Comparison of ENCODE assay signal across 17 cellular contexts in the genomic region with DNA sequence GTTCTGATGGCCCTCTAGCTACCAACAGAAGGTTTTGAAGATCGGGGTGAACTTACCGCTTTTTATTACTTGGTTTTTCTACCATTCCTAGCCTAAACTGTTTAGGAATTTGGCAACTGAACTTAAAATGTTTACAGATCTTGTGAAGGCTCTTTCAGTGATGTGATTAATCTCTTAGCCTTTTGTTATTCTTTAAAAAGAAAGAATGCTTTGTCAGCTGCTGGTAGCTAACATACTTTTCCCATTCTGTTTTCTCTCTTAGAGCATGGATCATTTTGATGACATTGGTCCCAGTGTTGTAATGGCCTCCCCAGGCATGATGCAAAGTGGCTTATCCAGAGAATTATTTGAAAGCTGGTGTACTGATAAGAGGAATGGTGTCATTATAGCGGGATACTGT.
"Had no signal": no experiment of that assay in that cellular context is flagged by ENCODE, and none has a peak within 500 bp of the region (broad histone marks: within the 10 kb centered on the region; RNA-seq: fewer than 3 reads in every experiment).

No MANE protein-coding gene starts in this region.

- H3K27me3 ChIP-seq: brain microvascular endothelial cell, hepatocyte, sigmoid colon, tibial nerve, uterus had no signal

- H3K79me2 ChIP-seq: hepatocyte had no signal

- H3K4me3 ChIP-seq: hepatocyte, sigmoid colon, SK-N-MC, tibial nerve, uterus had no signal

- H3K4me2 ChIP-seq: hepatocyte had no signal

- H3K4me3 Mint-ChIP-seq: natural killer cell treated with Interleukin-12 subunit alpha and Interleukin-12 subunit beta and Interleukin-15 and Interleukin-18, amount 100 ng/mL, for 72 hours; stimulated activated effector memory CD8-positive, alpha-beta T cell treated with anti-CD3 and anti-CD28 coated beads, Interleukin-12 subunit alpha, Interleukin-12 subunit beta, amount 100 ng/mL, for 72 hours had no signal

- H3K27ac ChIP-seq: brain microvascular endothelial cell, hepatocyte, sigmoid colon, SK-N-MC, uterus had no signal

- H3K27me3 Mint-ChIP-seq: natural killer cell treated with Interleukin-12 subunit alpha and Interleukin-12 subunit beta and Interleukin-15 and Interleukin-18, amount 100 ng/mL, for 72 hours had no signal

- DNase-seq: activated CD4-positive, alpha-beta T cell treated with anti-CD3 and anti-CD28 coated beads for 1 hour; activated CD4-positive, alpha-beta T cell treated with anti-CD3 and anti-CD28 coated beads, Interleukin-2, amount 50 U/mL, for 48 hours; activated naive CD4-positive, alpha-beta T cell treated with anti-CD3 and anti-CD28 coated beads, Interleukin-2, amount 50 U/mL, for 16 hours; amniotic stem cell; brain microvascular endothelial cell; effector memory CD4-positive, alpha-beta T cell; left ventricle myocardium superior; mesendoderm; sigmoid colon; T-helper 1 cell; T1000; uterus had no signal

- H3K36me3 ChIP-seq: uterus had no signal

- H3K9me3 ChIP-seq: sigmoid colon, tibial nerve, uterus had no signal

- H3K4me1 ChIP-seq: sigmoid colon, uterus had no signal

- H2AFZ ChIP-seq: hepatocyte had no signal

- H3K9me3 Mint-ChIP-seq: natural killer cell treated with Interleukin-12 subunit alpha and Interleukin-12 subunit beta and Interleukin-15 and Interleukin-18, amount 100 ng/mL, for 72 hours; stimulated activated effector memory CD8-positive, alpha-beta T cell treated with anti-CD3 and anti-CD28 coated beads, Interleukin-12 subunit alpha, Interleukin-12 subunit beta, amount 100 ng/mL, for 72 hours had no signal

- ATAC-seq: left ventricle myocardium superior; natural killer cell treated with Interleukin-12 subunit alpha and Interleukin-12 subunit beta and Interleukin-15 and Interleukin-18, amount 100 ng/mL, for 72 hours; stimulated activated effector memory CD8-positive, alpha-beta T cell treated with anti-CD3 and anti-CD28 coated beads, Interleukin-12 subunit alpha, Interleukin-12 subunit beta, amount 100 ng/mL, for 72 hours had no signal

- H3K27ac Mint-ChIP-seq: natural killer cell treated with Interleukin-12 subunit alpha and Interleukin-12 subunit beta and Interleukin-15 and Interleukin-18, amount 100 ng/mL, for 72 hours; stimulated activated effector memory CD8-positive, alpha-beta T cell treated with anti-CD3 and anti-CD28 coated beads, Interleukin-12 subunit alpha, Interleukin-12 subunit beta, amount 100 ng/mL, for 72 hours had no signal
